ENCODE assay signal across 1 cellular context in the genomic region with DNA sequence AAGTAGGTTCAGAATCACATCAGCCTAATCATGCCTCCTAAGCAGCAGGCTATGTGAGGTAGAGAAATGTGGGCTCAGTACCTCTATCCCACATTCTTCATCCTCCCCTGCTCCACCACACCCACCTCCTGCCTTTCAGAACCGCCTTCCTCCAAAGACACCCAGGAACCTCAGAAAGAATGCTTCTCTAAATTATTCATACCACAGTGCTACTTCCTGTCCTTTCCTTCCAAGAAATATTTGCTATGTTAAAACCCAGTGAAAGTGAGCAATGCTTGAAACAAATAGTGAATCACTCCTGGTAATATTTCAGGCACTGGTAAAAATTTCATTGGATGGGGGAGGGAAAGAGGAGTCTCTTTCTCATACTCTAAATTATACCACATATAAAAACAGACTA.
A peak's percentile ranks its signal among the peaks of the same experiment; 100 is the strongest.
TF ChIP-seq lines count a peak whose summit lies in the region.

No MANE protein-coding gene starts in this region.

TF ChIP-seq in IMR-90, 13 proteins besides CTCF, POLR2A, EP300 and RAD21 (continued from another document):
- no peak for TF ChIP-seq ELK1 (IDR thresholded peaks at IDR 0.05; ENCODE audit: borderline replicate concordance, low read depth, low read length)
- TF ChIP-seq CEBPB (IDR thresholded peaks at IDR 0.05; ENCODE audit: low read depth, low read length), result peak; percentile 33; the same call in 1 of the 2 replicates
- TF ChIP-seq CHD1 (IDR thresholded peaks at IDR 0.05; ENCODE audit: low read depth, low read length), result no peak
